In the genomic region with DNA sequence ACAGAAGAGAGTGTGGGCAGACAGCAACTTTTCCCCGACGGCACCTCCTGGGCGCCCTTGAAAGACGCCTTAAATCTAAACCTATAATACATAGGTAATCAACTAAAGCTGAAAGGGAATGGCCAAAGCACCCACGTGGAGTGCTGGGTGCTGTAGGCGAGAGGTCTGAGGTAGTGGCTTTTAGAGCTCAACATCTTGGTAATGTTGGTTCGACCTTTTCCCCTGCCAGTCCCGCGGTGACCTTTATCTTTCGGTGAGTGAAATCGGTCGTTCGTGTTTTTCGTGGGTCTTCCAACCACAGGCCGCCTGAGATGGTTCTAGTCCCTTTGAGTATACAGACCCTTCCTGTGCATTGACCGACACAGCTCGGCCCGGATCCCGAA, we compare ENCODE assay signal across 9 cellular contexts. TPM values are rescaled to one million over a fixed set of nuclear protein-coding genes. Genes with fewer than 3 reads are reported as not detected.
A peak's percentile ranks its signal among the peaks of the same experiment; 100 is the strongest.
DNase-seq lines count a peak whose midpoint lies in the region; ATAC-seq lines count a peak whose summit lies in the region.
"Had no signal": no experiment of that assay in that cellular context is flagged by ENCODE, and none has a peak within 500 bp of the region (broad histone marks: within the 10 kb centered on the region; RNA-seq: fewer than 3 reads in every experiment).

No MANE protein-coding gene starts in this region.

- peak overlapping the region; percentile 47 for H3K4me2 ChIP-seq in mesendoderm (ENCODE audit: low read length)

- no peaks in the 10 kb centered on the region for H3K27me3 ChIP-seq in mesendoderm (ENCODE audit: insufficient read depth, low read length, poor library complexity)

- H3K79me2 ChIP-seq in mesendoderm (ENCODE audit: control insufficient read depth, insufficient read depth, low read length), result no peaks in the 10 kb centered on the region

- no CpG with 5 or more reads among the region's 19 CpGs for WGBS in mesendoderm (ENCODE audit: extremely low coverage, insufficient coverage, low lambda C conversion rate)

- H3K27ac ChIP-seq in mesendoderm (ENCODE audit: low read depth, low read length), result no peak overlapping the region

- H3K18ac ChIP-seq in mesendoderm (ENCODE audit: low read length), result no peak overlapping the region

- H2AK5ac ChIP-seq in mesendoderm (ENCODE audit: low read length), result no peak overlapping the region

- no peak for DNase-seq in activated CD4-positive, CD25-positive, alpha-beta regulatory T cell treated with anti-CD3 and anti-CD28 coated beads, Interleukin-2, amount 50 U/mL, for 72 hours
- DNase-seq in activated naive CD8-positive, alpha-beta T cell treated with anti-CD3 and anti-CD28 coated beads for 36 hours, result peak; percentile 33
- DNase-seq in mesendoderm, result peak; percentile 72
- no peak for DNase-seq in iPS-NIHi11 (ENCODE audit: low spot score)
- DNase-seq in T1000 (lab: John Stamatoyannopoulos, UW), result no peak
- DNase-seq in NCI-H1092 (lab: John Stamatoyannopoulos, UW), result no peak

- H4K5ac ChIP-seq in mesendoderm (ENCODE audit: low read length), result no peak overlapping the region

- peak overlapping the region; percentile 59 for H3K4me3 ChIP-seq in mesendoderm (ENCODE audit: low read length)

- H3K36me3 Mint-ChIP-seq in activated naive CD8-positive, alpha-beta T cell treated with anti-CD3 and anti-CD28 coated beads for 36 hours, result peaks cover 2% of the 10 kb centered on the region

- H3K56ac ChIP-seq in mesendoderm (ENCODE audit: low read length), result peak overlapping the region; percentile 82

- peak overlapping the region; percentile 37 for H3K4ac ChIP-seq in mesendoderm (ENCODE audit: low read depth, low read length)

- no peak overlapping the region for H2BK120ac ChIP-seq in mesendoderm (ENCODE audit: low read depth, low read length)

- no peaks in the 10 kb centered on the region for H3K79me1 ChIP-seq in mesendoderm (ENCODE audit: low read length)

- H3K23ac ChIP-seq in mesendoderm (ENCODE audit: low read length), result no peak overlapping the region

- H3K27ac Mint-ChIP-seq in activated naive CD8-positive, alpha-beta T cell treated with anti-CD3 and anti-CD28 coated beads for 36 hours, result peak overlapping the region; percentile 89

- peak; percentile 12 to 19 for ATAC-seq in activated CD4-positive, CD25-positive, alpha-beta regulatory T cell treated with anti-CD3 and anti-CD28 coated beads, Interleukin-2, amount 50 U/mL, for 24 hours
- peak; percentile 17 for ATAC-seq in HG03108 (IDR thresholded peaks at IDR 0.05; ENCODE audit: unreplicated experiment)

- peak overlapping the region; percentile 70 for H3K9ac ChIP-seq in mesendoderm (ENCODE audit: low read length)

- H3K36me3 ChIP-seq in mesendoderm (ENCODE audit: control insufficient read depth, insufficient read depth, low read length), result no peaks in the 10 kb centered on the region

- H2BK15ac ChIP-seq in mesendoderm (replicated peaks; ENCODE audit: low read depth), result no peak overlapping the region

- H3K27me3 Mint-ChIP-seq in activated naive CD8-positive, alpha-beta T cell treated with anti-CD3 and anti-CD28 coated beads for 36 hours, result peaks cover 61% of the 10 kb centered on the region

- H3K9me3 Mint-ChIP-seq in activated naive CD8-positive, alpha-beta T cell treated with anti-CD3 and anti-CD28 coated beads for 36 hours, result peaks cover 9% of the 10 kb centered on the region

- no peak overlapping the region for H2BK5ac ChIP-seq in mesendoderm (ENCODE audit: low read length)

- H3K4me3 Mint-ChIP-seq in activated naive CD8-positive, alpha-beta T cell treated with anti-CD3 and anti-CD28 coated beads for 36 hours, result peak overlapping the region; percentile 80

- no peak overlapping the region for H4K8ac ChIP-seq in mesendoderm (ENCODE audit: low read depth, low read length)

- H3K4me1 ChIP-seq in mesendoderm (ENCODE audit: control insufficient read depth, low read depth, low read length), result peaks cover 6% of the 10 kb centered on the region

- peaks cover 38% of the 10 kb centered on the region for H3K4me1 Mint-ChIP-seq in activated naive CD8-positive, alpha-beta T cell treated with anti-CD3 and anti-CD28 coated beads for 36 hours

RNA-seq across cellular contexts. Expression of a gene that starts 9.1 kb away (rescaled TPM):
- not detected for total RNA-seq in activated naive CD8-positive, alpha-beta T cell treated with anti-CD3 and anti-CD28 coated beads for 36 hours
- polyA plus RNA-seq in mesendoderm (2013, experiment 1 of 2), result not detected
- not detected for polyA plus RNA-seq in mesendoderm (2013, experiment 2 of 2)
- total RNA-seq: Daoy had no signal

RNA-seq across cellular contexts. Expression of a gene that starts 41.3 kb away (rescaled TPM):
- total RNA-seq in activated naive CD8-positive, alpha-beta T cell treated with anti-CD3 and anti-CD28 coated beads for 36 hours, result not detected
- not detected for polyA plus RNA-seq in mesendoderm (2013, experiment 1 of 2)
- polyA plus RNA-seq in mesendoderm (2013, experiment 2 of 2), result not detected
- total RNA-seq: Daoy had no signal

RNA-seq across cellular contexts. Expression of a gene that starts 44.6 kb away (rescaled TPM):
- total RNA-seq in activated naive CD8-positive, alpha-beta T cell treated with anti-CD3 and anti-CD28 coated beads for 36 hours, result not detected
- polyA plus RNA-seq in mesendoderm (2013, experiment 1 of 2), result not detected
- polyA plus RNA-seq in mesendoderm (2013, experiment 2 of 2), result not detected

RNA-seq across cellular contexts. Expression of a gene that starts 51.9 kb away (rescaled TPM):
- total RNA-seq in activated naive CD8-positive, alpha-beta T cell treated with anti-CD3 and anti-CD28 coated beads for 36 hours, result under 1 TPM; 0.35 to 0.68 TPM
- polyA plus RNA-seq in mesendoderm (2013, experiment 1 of 2), result 1.5 TPM
- 1.1 TPM for polyA plus RNA-seq in mesendoderm (2013, experiment 2 of 2)

RNA-seq across cellular contexts. Expression of a gene that starts 56.1 kb away (rescaled TPM):
- 1 to 10 TPM; 1.1 to 1.3 TPM for total RNA-seq in activated naive CD8-positive, alpha-beta T cell treated with anti-CD3 and anti-CD28 coated beads for 36 hours
- 3.2 TPM for polyA plus RNA-seq in mesendoderm (2013, experiment 1 of 2)
- polyA plus RNA-seq in mesendoderm (2013, experiment 2 of 2), result 3.0 TPM

Comparison
In these comparisons a context has a peak if more than half of its experiments do, and no peak if none do; other contexts are left out.
1. DNase-seq: peak in activated naive CD8-positive, alpha-beta T cell treated with anti-CD3 and anti-CD28 coated beads for 36 hours (single experiment) and mesendoderm (single experiment); none in activated CD4-positive, CD25-positive, alpha-beta regulatory T cell treated with anti-CD3 and anti-CD28 coated beads, Interleukin-2, amount 50 U/mL, for 72 hours (single experiment), iPS-NIHi11 (single experiment), T1000 (single experiment) and NCI-H1092 (single experiment).